ENCODE assay signal across 12 cellular contexts in genomic region chr10:133568834-133569561, GRCh38. TPM values are rescaled to one million over a fixed set of nuclear protein-coding genes. Genes with fewer than 3 reads are reported as not detected.
A peak's percentile ranks its signal among the peaks of the same experiment; 100 is the strongest.
DNase-seq lines count a peak whose midpoint lies in the region; ATAC-seq, FAIRE-seq and TF ChIP-seq lines count a peak whose summit lies in the region.
"Not testable (repeated sequence)": the region's sequence is repeated elsewhere in the genome, so short reads cannot be mapped to it uniquely, and the experiment has no call there.
"Had no signal": no experiment of that assay in that cellular context is flagged by ENCODE, and none has a peak within 500 bp of the region (broad histone marks: within the 10 kb centered on the region; RNA-seq: fewer than 3 reads in every experiment).

No MANE protein-coding gene starts in this region.

- CTCF ChIA-PET in activated CD4-positive, alpha-beta T cell treated with anti-CD3 and anti-CD28 coated beads for 36 hours (lab: Charles Lee); GM12878 (lab: Yijun Ruan, JAX): not testable (repeated sequence)

- H3K4me1 Mint-ChIP-seq in activated CD4-positive, alpha-beta T cell treated with anti-CD3 and anti-CD28 coated beads for 36 hours: not testable (repeated sequence)

- ATAC-seq in activated CD4-positive, alpha-beta T cell treated with anti-CD3 and anti-CD28 coated beads for 36 hours: peak; percentile 44
- ATAC-seq in GM12878 (peak; percentile 51), heart right ventricle (peak in 6 of 8 donors; percentile 8 to 62 (median 27)), right lobe of liver (peak in 3 of 4 donors; percentile 9 to 23 (median 20))

- SMC1A ChIA-PET in GM12878 (lab: Charles Lee; ENCODE audit: uncharacterized antibody, unreplicated experiment): not testable (repeated sequence)

- not testable (repeated sequence) for H3K27ac ChIP-seq in GM12878 (ENCODE audit: control insufficient read depth, insufficient read depth); heart right ventricle; right lobe of liver

- not testable (repeated sequence) for H3K79me2 ChIP-seq in GM12878 (ENCODE audit: control insufficient read depth, insufficient read depth, low read length)

- H2AFZ ChIP-seq in GM12878 (ENCODE audit: control insufficient read depth, low read depth, low read length): not testable (repeated sequence)

- not testable (repeated sequence) for H3K4me3 ChIP-seq in GM12878, heart right ventricle, right lobe of liver
- peak overlapping the region; percentile 20 for H3K4me3 ChIP-seq in skeletal muscle cell (ENCODE audit: low read depth, low read length)

- H3K9me3 ChIP-seq in GM12878 (replicated peaks; ENCODE audit: control insufficient read depth, insufficient read depth, low read length); right lobe of liver: not testable (repeated sequence)
- peaks cover 0 to 36% (median 12%) of the 10 kb centered on the region in 11 donors for H3K9me3 ChIP-seq in heart right ventricle

- not testable (repeated sequence) for H3K36me3 ChIP-seq in GM12878 (ENCODE audit: control insufficient read depth in 2 of 2, insufficient read depth in 2 of 2, low read length in 1 of 2); heart right ventricle; right lobe of liver

- not testable (repeated sequence) for H3K27ac Mint-ChIP-seq in activated CD4-positive, alpha-beta T cell treated with anti-CD3 and anti-CD28 coated beads for 36 hours

- not testable (repeated sequence) for TF ChIP-seq CTCF in GM12878 (IDR thresholded peaks at IDR 0.05 in 2 of 3, conservative IDR thresholded peaks at IDR 0.05 in 1 of 3; ENCODE audit: control insufficient read depth in 2 of 3, extremely low read depth in 1 of 3, insufficient read depth in 1 of 3, low read depth in 3 of 3, low read length in 3 of 3); heart right ventricle (IDR thresholded peaks at IDR 0.05); right lobe of liver (IDR thresholded peaks at IDR 0.05)

- not testable (repeated sequence) for FAIRE-seq in GM12878 (lab: Jason Lieb, UNC)

- not testable (repeated sequence) for H3K9me3 Mint-ChIP-seq in activated CD4-positive, alpha-beta T cell treated with anti-CD3 and anti-CD28 coated beads for 36 hours (ENCODE audit: low read depth)

- not testable (repeated sequence) for TF ChIP-seq EP300 in GM12878 (IDR thresholded peaks at IDR 0.05; ENCODE audit: borderline replicate concordance in 1 of 2, control insufficient read depth in 1 of 2, low read depth in 2 of 2, low read length in 2 of 2)

- POLR2A ChIA-PET in activated CD4-positive, alpha-beta T cell treated with anti-CD3 and anti-CD28 coated beads for 36 hours (lab: Charles Lee); GM12878 (lab: Charles Lee): not testable (repeated sequence)

- RAD21 ChIA-PET in GM12878 (lab: Charles Lee; ENCODE audit: unreplicated experiment): not testable (repeated sequence)

- not testable (repeated sequence) for H3K27me3 ChIP-seq in GM12878 (replicated peaks in 1 of 2; ENCODE audit: control insufficient read depth in 2 of 2, insufficient read depth in 2 of 2, low read length in 1 of 2); right lobe of liver
- H3K27me3 ChIP-seq in heart right ventricle: peaks cover 0 to 40% (median 19%) of the 10 kb centered on the region in 7 donors

- H4K20me1 ChIP-seq in GM12878 (ENCODE audit: control insufficient read depth, insufficient read depth): not testable (repeated sequence)

- BruUV-seq in GM12878 (replicated peaks; lab: Mats Ljungman, UMichigan): not testable (repeated sequence)

- not testable (repeated sequence) for H3K36me3 Mint-ChIP-seq in activated CD4-positive, alpha-beta T cell treated with anti-CD3 and anti-CD28 coated beads for 36 hours (ENCODE audit: low read depth)

- H3K27me3 Mint-ChIP-seq in activated CD4-positive, alpha-beta T cell treated with anti-CD3 and anti-CD28 coated beads for 36 hours: not testable (repeated sequence)

- in situ Hi-C loops in G401 (cut with HindIII; ENCODE audit: low sequenced_read_pairs); GM12878 (cut with MboI): not testable (repeated sequence)

- WGBS in GM12878 (ENCODE audit: insufficient coverage, insufficient replicate concordance, low lambda C conversion rate, missing lambda C conversion rate): 36% methylated on average over 8 of the region's 84 CpGs
- WGBS in heart right ventricle, 2 donors: 16 to 50% methylated on average over 12 to 15 of the region's 84 CpGs
- 60% methylated on average over 1 of the region's 84 CpGs for WGBS in right lobe of liver (ENCODE audit: insufficient coverage, low coverage, low lambda C conversion rate, missing lambda C conversion rate)

- H3K4me3 Mint-ChIP-seq in activated CD4-positive, alpha-beta T cell treated with anti-CD3 and anti-CD28 coated beads for 36 hours: not testable (repeated sequence)

- intact Hi-C loops in activated CD4-positive, alpha-beta T cell treated with anti-CD3 and anti-CD28 coated beads for 36 hours (cut with DNase I, micrococcal nuclease); GM12878 (cut with micrococcal nuclease; ENCODE audit: unreplicated experiment); heart right ventricle (cut with DNase I); right lobe of liver (cut with DNase I): not testable (repeated sequence)

- not testable (repeated sequence) for H3K9ac ChIP-seq in GM12878 (ENCODE audit: control insufficient read depth, insufficient read depth, low read length)

- DNase-seq in G401 (ENCODE audit: low spot score) (peak; percentile 18), NCI-H748 (lab: John Stamatoyannopoulos, UW; ENCODE audit: unreplicated experiment) (peak; percentile 3)
- not testable (repeated sequence) for DNase-seq in activated CD4-positive, alpha-beta T cell treated with anti-CD3 and anti-CD28 coated beads for 36 hours; GM12878 (ENCODE audit: low read depth, low spot score); heart right ventricle; right lobe of liver; skeletal muscle cell (ENCODE audit: low read depth)

- not testable (repeated sequence) for H3K4me1 ChIP-seq in GM12878 (ENCODE audit: control insufficient read depth, insufficient read depth, low read length); heart right ventricle; right lobe of liver

- not testable (repeated sequence) for H3K4me2 ChIP-seq in GM12878 (ENCODE audit: control insufficient read depth, insufficient read depth)

- TF ChIP-seq POLR2A in GM12878 (IDR thresholded peaks at IDR 0.05; ENCODE audit: low read depth, low read length); right lobe of liver (IDR thresholded peaks at IDR 0.05): not testable (repeated sequence)

- TF ChIP-seq RAD21 in GM12878 (IDR thresholded peaks at IDR 0.05; ENCODE audit: insufficient read depth, low read depth, low read length): not testable (repeated sequence)

RNA-seq across cellular contexts. Expression of gene SYCE1, which starts 3.6 kb away (rescaled TPM):
- not detected in 2 replicates for total RNA-seq in G401 (2014; rRNA removed; shearing (Covaris generic))
- under 1 TPM; 0.19 to 0.66 TPM for total RNA-seq in activated CD4-positive, alpha-beta T cell treated with anti-CD3 and anti-CD28 coated beads for 36 hours
- total RNA-seq in GM12878 (2013; cell fraction: nucleolus; rRNA removed): not detected in 2 replicates
- total RNA-seq in GM12878 (2014; rRNA removed) (not detected in 2 replicates), GM12878 (2014; rRNA removed; fragmentation: Illumina TruSeq; extraction: Trizol) (not detected in 2 replicates), GM12878 (2021) (not detected in 2 replicates), heart right ventricle (1 to 10 TPM in 1 of 10 donors, under 1 TPM in 5, not detected in 4; 0.16 to 1.9 (median 0.35) TPM), right lobe of liver (1 to 10 TPM in 4 of 6 experiments, under 1 TPM in 1, not detected in 1; 0.37 to 4.1 (median 2.2) TPM)
- not detected for polyA plus RNA-seq in GM12878 (2011; ENCODE audit: low read depth)
- polyA plus RNA-seq in GM12878 (2011; rRNA removed) (not detected in 2 replicates), GM12878 (2014; fragmentation: Illumina TruSeq; extraction: Trizol) (not detected in 2 replicates), GM12878 (2014; fragmentation: Nextera tagmentation; extraction: Ambion mirVana) (not detected), GM12878 (2014; rRNA removed) (not detected in 2 replicates), GM12878 (2016; fragmentation: Nextera tagmentation; extraction: Ambion mirVana) (not detected), heart right ventricle (under 1 TPM in 1 of 2 donors, not detected in 1; 0.44 TPM)
- polyA plus RNA-seq in GM12878 (2011; cell fraction: cytosol; rRNA removed): not detected in 2 replicates
- not detected in 2 replicates for polyA plus RNA-seq in GM12878 (2011; cell fraction: nucleus; rRNA removed)
- not detected in 2 replicates for polyA plus RNA-seq in GM12878 (2012)
- not detected in 2 replicates for polyA minus RNA-seq in GM12878 (2011; rRNA and poly(A)+ RNA removed)
- not detected in 2 replicates for polyA minus RNA-seq in GM12878 (2011; cell fraction: cytosol; rRNA and poly(A)+ RNA removed)
- polyA minus RNA-seq in GM12878 (2011; cell fraction: nucleus; rRNA and poly(A)+ RNA removed): not detected in 2 replicates
- total RNA-seq: A673, H9, HFFc6, RPMI7951 had no signal

RNA-seq across cellular contexts. Expression of gene CYP2E1, which starts 41.8 kb away (rescaled TPM):
- total RNA-seq in G401 (2014; rRNA removed; shearing (Covaris generic)): 0.17 TPM in 1 of 2 replicates, not detected in the other
- under 1 TPM; 0.25 to 0.32 TPM for total RNA-seq in activated CD4-positive, alpha-beta T cell treated with anti-CD3 and anti-CD28 coated beads for 36 hours
- total RNA-seq in GM12878 (2013; cell fraction: nucleolus; rRNA removed): 2.5 and 2.6 TPM in 2 replicates
- 0.17 TPM in 1 of 2 replicates, not detected in the other for total RNA-seq in GM12878 (2014; rRNA removed)
- total RNA-seq in GM12878 (2014; rRNA removed; fragmentation: Illumina TruSeq; extraction: Trizol): not detected in 2 replicates
- total RNA-seq in GM12878 (2021): 0.96 and 1.9 TPM in 2 replicates
- polyA plus RNA-seq in GM12878 (2011; ENCODE audit: low read depth): not detected
- polyA plus RNA-seq in GM12878 (2011; rRNA removed): 0.48 and 0.82 TPM in 2 replicates
- 0.45 and 0.60 TPM in 2 replicates for polyA plus RNA-seq in GM12878 (2011; cell fraction: cytosol; rRNA removed)
- polyA plus RNA-seq in GM12878 (2011; cell fraction: nucleus; rRNA removed): 4.6 and 4.7 TPM in 2 replicates
- polyA plus RNA-seq in GM12878 (2012): 0.16 and 0.18 TPM in 2 replicates
- polyA plus RNA-seq in GM12878 (2014; fragmentation: Illumina TruSeq; extraction: Trizol): 0.10 and 0.92 TPM in 2 replicates
- polyA plus RNA-seq in GM12878 (2014; fragmentation: Nextera tagmentation; extraction: Ambion mirVana): under 1 TPM; 0.09 to 0.31 TPM
- 0.28 TPM in 1 of 2 replicates, not detected in the other for polyA plus RNA-seq in GM12878 (2014; rRNA removed)
- polyA plus RNA-seq in GM12878 (2016; fragmentation: Nextera tagmentation; extraction: Ambion mirVana): not detected
- polyA minus RNA-seq in GM12878 (2011; rRNA and poly(A)+ RNA removed): 0.41 TPM in 1 of 2 replicates, not detected in the other
- polyA minus RNA-seq in GM12878 (2011; cell fraction: cytosol; rRNA and poly(A)+ RNA removed): not detected in 2 replicates
- polyA minus RNA-seq in GM12878 (2011; cell fraction: nucleus; rRNA and poly(A)+ RNA removed): 0.97 and 1.1 TPM in 2 replicates
- 1 to 10 TPM in 5 of 10 donors, under 1 TPM in 3, not detected in 2; 0.47 to 2.0 (median 1.2) TPM for total RNA-seq in heart right ventricle
- polyA plus RNA-seq in heart right ventricle: under 1 TPM; 0.49 to 0.80 TPM
- 1,000 to 10,000 TPM; 1,651 to 5,193 (median 3,912) TPM for total RNA-seq in right lobe of liver
- total RNA-seq: RPMI7951 had no signal

RNA-seq across cellular contexts. Expression of gene FRG2B, which starts 57.6 kb away (rescaled TPM):
- not detected in 2 replicates for total RNA-seq in G401 (2014; rRNA removed; shearing (Covaris generic))
- total RNA-seq in activated CD4-positive, alpha-beta T cell treated with anti-CD3 and anti-CD28 coated beads for 36 hours: not detected
- not detected in 2 replicates for total RNA-seq in GM12878 (2013; cell fraction: nucleolus; rRNA removed)
- total RNA-seq in GM12878 (2014; rRNA removed) (not detected in 2 replicates), GM12878 (2014; rRNA removed; fragmentation: Illumina TruSeq; extraction: Trizol) (not detected in 2 replicates), GM12878 (2021) (not detected in 2 replicates), heart right ventricle (not detected), right lobe of liver (not detected)
- not detected for polyA plus RNA-seq in GM12878 (2011; ENCODE audit: low read depth)
- polyA plus RNA-seq in GM12878 (2011; rRNA removed) (not detected in 2 replicates), GM12878 (2014; fragmentation: Illumina TruSeq; extraction: Trizol) (not detected in 2 replicates), GM12878 (2014; fragmentation: Nextera tagmentation; extraction: Ambion mirVana) (not detected), GM12878 (2014; rRNA removed) (not detected in 2 replicates), GM12878 (2016; fragmentation: Nextera tagmentation; extraction: Ambion mirVana) (not detected), heart right ventricle (not detected)
- polyA plus RNA-seq in GM12878 (2011; cell fraction: cytosol; rRNA removed): 0.03 TPM in 1 of 2 replicates, not detected in the other
- not detected in 2 replicates for polyA plus RNA-seq in GM12878 (2011; cell fraction: nucleus; rRNA removed)
- not detected in 2 replicates for polyA plus RNA-seq in GM12878 (2012)
- polyA minus RNA-seq in GM12878 (2011; rRNA and poly(A)+ RNA removed): not detected in 2 replicates
- not detected in 2 replicates for polyA minus RNA-seq in GM12878 (2011; cell fraction: cytosol; rRNA and poly(A)+ RNA removed)
- not detected in 2 replicates for polyA minus RNA-seq in GM12878 (2011; cell fraction: nucleus; rRNA and poly(A)+ RNA removed)
- total RNA-seq: A673; CD4-positive, alpha-beta T cell; H9; HFFc6 had no signal

Comparison
In these comparisons a context has a peak if more than half of its experiments do, and no peak if none do; other contexts are left out.
1. RNA of gene CYP2E1, which starts 41.8 kb away (total RNA-seq): 1,651 to 5,193 TPM in right lobe of liver; 0.47 to 2.0 TPM in heart right ventricle, 0.25 to 0.32 TPM in activated CD4-positive, alpha-beta T cell treated with anti-CD3 and anti-CD28 coated beads for 36 hours, 0.17 TPM in G401 and 0.17 to 2.6 TPM in GM12878; every median in the first group is over 100 times any median in the second.
2. Peak in every context shown above with its lines, with median percentiles within 50 percentile points of each other: ATAC-seq.